In genomic region chrX:119669424-119670037, GRCh38 we compare ENCODE assay signal across 9 cellular contexts. TPM values are rescaled to one million over a fixed set of nuclear protein-coding genes. Genes with fewer than 3 reads are reported as not detected.
DNase-seq lines count a peak whose midpoint lies in the region; ATAC-seq and TF ChIP-seq lines count a peak whose summit lies in the region.
"Had no signal": no experiment of that assay in that cellular context is flagged by ENCODE, and none has a peak within 500 bp of the region (broad histone marks: within the 10 kb centered on the region; RNA-seq: fewer than 3 reads in every experiment).

No MANE protein-coding gene starts in this region.

- H3K9me3 ChIP-seq in SJCRH30 (replicated peaks) = no peaks in the 10 kb centered on the region
- no peaks in the 10 kb centered on the region for H3K9me3 ChIP-seq in gastroesophageal sphincter
- H3K9me3 ChIP-seq in trophoblast cell (ENCODE audit: insufficient read depth, low read depth, low read length) = no peaks in the 10 kb centered on the region

- no peak overlapping the region for H2AFZ ChIP-seq in trophoblast cell (ENCODE audit: insufficient read depth, low read length, poor library complexity)

- H3K79me2 ChIP-seq in trophoblast cell (ENCODE audit: control insufficient read depth, insufficient read depth, low read length, poor library complexity) = no peaks in the 10 kb centered on the region

- TF ChIP-seq POLR2A in gastroesophageal sphincter (IDR thresholded peaks at IDR 0.05) = no peak

- H3K9ac ChIP-seq in trophoblast cell (ENCODE audit: low read length) = no peak overlapping the region

- no peak overlapping the region for H2BK120ac ChIP-seq in trophoblast cell (ENCODE audit: insufficient read depth, low read length, poor library complexity)

- WGBS in gastroesophageal sphincter (ENCODE audit: low coverage in 1 of 2), 2 donors = 15% methylated on average over 4 of the region's 6 CpGs; no CpG with 5 or more reads in 1 of the 2 donors
- no CpG with 5 or more reads among the region's 6 CpGs for WGBS in trophoblast cell (ENCODE audit: extremely low coverage, insufficient coverage, insufficient read length)

- no peaks in the 10 kb centered on the region for H3K27me3 ChIP-seq in SJCRH30
- no peaks in the 10 kb centered on the region for H3K27me3 ChIP-seq in gastroesophageal sphincter
- no peaks in the 10 kb centered on the region for H3K27me3 ChIP-seq in trophoblast cell (ENCODE audit: insufficient read depth, low read length)

- H2AK5ac ChIP-seq in trophoblast cell (ENCODE audit: low read length) = no peak overlapping the region

- peaks cover 27% of the 10 kb centered on the region for H3K36me3 Mint-ChIP-seq in T-helper 2 cell treated with Interferon-gamma antibody and Interleukin-4, amounts not matched to agents 5 μg/mL and 100 μg/mL, for 36 hours (ENCODE audit: low read depth)

- H3K4me3 Mint-ChIP-seq in T-helper 2 cell treated with Interferon-gamma antibody and Interleukin-4, amounts not matched to agents 5 μg/mL and 100 μg/mL, for 36 hours = no peak overlapping the region

- H3K4me1 ChIP-seq in SJCRH30 = peaks cover 42% of the 10 kb centered on the region
- peaks cover 0 to 41% (median 13%) of the 10 kb centered on the region in 3 donors for H3K4me1 ChIP-seq in gastroesophageal sphincter
- H3K4me1 ChIP-seq in trophoblast cell (ENCODE audit: control insufficient read depth in 1 of 2, insufficient read depth in 2 of 2, low read length in 2 of 2) = peaks cover 9 to 15% of the 10 kb centered on the region in 2 experiments

- H3K27ac ChIP-seq in SJCRH30 (peak overlapping the region; percentile 50), gastroesophageal sphincter (peak overlapping the region; percentile 69 to 83 (median 76)), trophoblast cell (ENCODE audit: low read depth, low read length) (peak overlapping the region; percentile 47)

- H3K27me3 Mint-ChIP-seq in T-helper 2 cell treated with Interferon-gamma antibody and Interleukin-4, amounts not matched to agents 5 μg/mL and 100 μg/mL, for 36 hours (ENCODE audit: low read depth) = no peaks in the 10 kb centered on the region

- no peak overlapping the region for H4K91ac ChIP-seq in trophoblast cell (ENCODE audit: low read depth, low read length)

- H3K4ac ChIP-seq in trophoblast cell (ENCODE audit: low read depth, low read length) = no peak overlapping the region

- peak overlapping the region; percentile 17 for H3K27ac Mint-ChIP-seq in T-helper 2 cell treated with Interferon-gamma antibody and Interleukin-4, amounts not matched to agents 5 μg/mL and 100 μg/mL, for 36 hours

- no peak overlapping the region for H4K8ac ChIP-seq in trophoblast cell (ENCODE audit: low read depth, low read length)

- peak; percentile 62 for ATAC-seq in gastroesophageal sphincter
- no peak for ATAC-seq in HG03039 (IDR thresholded peaks at IDR 0.05; ENCODE audit: unreplicated experiment)

- H3K4me3 ChIP-seq in SJCRH30 (no peak overlapping the region), gastroesophageal sphincter (no peak overlapping the region), trophoblast cell (ENCODE audit: low read depth, low read length) (no peak overlapping the region)

- H4K12ac ChIP-seq in trophoblast cell (ENCODE audit: low read depth, low read length) = no peak overlapping the region

- H3K4me1 Mint-ChIP-seq in T-helper 2 cell treated with Interferon-gamma antibody and Interleukin-4, amounts not matched to agents 5 μg/mL and 100 μg/mL, for 36 hours (ENCODE audit: low read depth) = no peaks in the 10 kb centered on the region

- H3K36me3 ChIP-seq in SJCRH30 = no peaks in the 10 kb centered on the region
- no peaks in the 10 kb centered on the region for H3K36me3 ChIP-seq in gastroesophageal sphincter
- peaks cover 17% of the 10 kb centered on the region in 2 experiments for H3K36me3 ChIP-seq in trophoblast cell (ENCODE audit: control insufficient read depth in 1 of 2, insufficient read depth in 2 of 2, low read length in 2 of 2)

- no peak overlapping the region for H3K23ac ChIP-seq in trophoblast cell (ENCODE audit: low read length)

- no peak overlapping the region for H2BK5ac ChIP-seq in trophoblast cell (ENCODE audit: low read depth, low read length, poor library complexity)

- H2BK12ac ChIP-seq in trophoblast cell (ENCODE audit: low read length) = no peak overlapping the region

- TF ChIP-seq EP300 in gastroesophageal sphincter (IDR thresholded peaks at IDR 0.05) = no peak

- H3K9me3 Mint-ChIP-seq in T-helper 2 cell treated with Interferon-gamma antibody and Interleukin-4, amounts not matched to agents 5 μg/mL and 100 μg/mL, for 36 hours = no peaks in the 10 kb centered on the region

- H3K14ac ChIP-seq in trophoblast cell (ENCODE audit: low read length) = no peak overlapping the region

- no peak for TF ChIP-seq CTCF in gastroesophageal sphincter (IDR thresholded peaks at IDR 0.05)

- no peak overlapping the region for H3K18ac ChIP-seq in trophoblast cell (ENCODE audit: low read length)

- no peak overlapping the region for H3K4me2 ChIP-seq in trophoblast cell (ENCODE audit: low read length)

- DNase-seq in T-helper 2 cell treated with Interferon-gamma antibody and Interleukin-4, amounts not matched to agents 5 μg/mL and 100 μg/mL, for 36 hours (ENCODE audit: low spot score) = no peak
- DNase-seq in T-helper 2 cell (no peak), SJCRH30 (peak; percentile 79 to 80), trophoblast cell (no peak)
- no peak for DNase-seq in stimulated activated naive CD4-positive, alpha-beta T cell treated with Interleukin-2 at 50 U/mL for 16 hours (lab: John Stamatoyannopoulos, UW)
- no peak for DNase-seq in activated CD8-positive, alpha-beta memory T cell treated with anti-CD3 and anti-CD28 coated beads, Interleukin-2, amount 50 U/mL, for 4 hours
- DNase-seq: NCI-H146 had no signal

- H3K79me1 ChIP-seq in trophoblast cell (ENCODE audit: low read length) = no peaks in the 10 kb centered on the region

RNA-seq across cellular contexts. Expression of gene SEPTIN6, which starts 23.4 kb away (rescaled TPM):
- 70.9 and 73.8 TPM in 2 replicates for total RNA-seq in SJCRH30 (2014; rRNA removed; shearing (Covaris generic))
- 10 to 100 TPM; 19.3 to 97.9 (median 40.6) TPM for total RNA-seq in gastroesophageal sphincter
- polyA plus RNA-seq in trophoblast cell (2013) = 83.6 and 84.6 TPM in 2 replicates

Comparison
In these comparisons a context has a peak if more than half of its experiments do, and no peak if none do; other contexts are left out.
1. DNase-seq: peak in SJCRH30 (2 of 2); none in T-helper 2 cell treated with Interferon-gamma antibody and Interleukin-4, amounts not matched to agents 5 μg/mL and 100 μg/mL, for 36 hours (single experiment), T-helper 2 cell (0 of 5), trophoblast cell (0 of 2), stimulated activated naive CD4-positive, alpha-beta T cell treated with Interleukin-2 at 50 U/mL for 16 hours (single experiment) and activated CD8-positive, alpha-beta memory T cell treated with anti-CD3 and anti-CD28 coated beads, Interleukin-2, amount 50 U/mL, for 4 hours (single experiment).
2. Peak in every context shown above with its lines, with median percentiles within 50 percentile points of each other: H3K27ac ChIP-seq.